11 cellular contexts compared by ENCODE assay signal in genomic region chr2:9230051-9230802, GRCh38. TPM values are rescaled to one million over a fixed set of nuclear protein-coding genes. Genes with fewer than 3 reads are reported as not detected.
DNase-seq lines count a peak whose midpoint lies in the region; ATAC-seq and TF ChIP-seq lines count a peak whose summit lies in the region.
"Had no signal": no experiment of that assay in that cellular context is flagged by ENCODE, and none has a peak within 500 bp of the region (broad histone marks: within the 10 kb centered on the region; RNA-seq: fewer than 3 reads in every experiment).

No MANE protein-coding gene starts in this region.

- H3K4me1 ChIP-seq in BLaER1 treated with 17β-estradiol and CSF1 and Interleukin-3, amounts not matched to agents 10 nM and 100 nM, result peaks cover 97 to 100% (median 100%) of the 10 kb centered on the region in 10 experiments
- peaks cover 41% of the 10 kb centered on the region for H3K4me1 ChIP-seq in adipocyte (ENCODE audit: control insufficient read depth, insufficient read depth, low read length)
- peaks cover 8% of the 10 kb centered on the region for H3K4me1 ChIP-seq in psoas muscle

- no peaks in the 10 kb centered on the region for H3K36me3 Mint-ChIP-seq in activated CD4-positive, alpha-beta T cell treated with anti-CD3 and anti-CD28 coated beads, Interleukin-2, amount 10 ng/mL, durations not matched to agents 7 days and 5 days (ENCODE audit: low read depth)
- H3K36me3 Mint-ChIP-seq: CD4-positive, alpha-beta memory T cell had no signal

- intact Hi-C loops in psoas muscle (cut with DNase I), result no loop called here

- peaks cover 43 to 100% (median 77%) of the 10 kb centered on the region in 11 experiments for H4K20me1 ChIP-seq in BLaER1 treated with 17β-estradiol and CSF1 and Interleukin-3, amounts not matched to agents 10 nM and 100 nM

- H3K9me3 Mint-ChIP-seq in activated CD4-positive, alpha-beta T cell treated with anti-CD3 and anti-CD28 coated beads, Interleukin-2, amount 10 ng/mL, durations not matched to agents 7 days and 5 days, result no peaks in the 10 kb centered on the region
- H3K9me3 Mint-ChIP-seq: CD4-positive, alpha-beta memory T cell; T-helper 1 cell treated with Interleukin-12 subunit alpha and Interleukin-12 subunit beta and Interleukin-4 antibody, amounts not matched to agents 30 μg/mL and 1 μg/mL, for 36 hours had no signal

- no peak for TF ChIP-seq CTCF in psoas muscle (IDR thresholded peaks at IDR 0.05)

- H3K9me3 ChIP-seq in BLaER1 treated with 17β-estradiol and CSF1 and Interleukin-3, amounts not matched to agents 10 nM and 100 nM (replicated peaks in 1 of 11), result no peaks in the 10 kb centered on the region
- H3K9me3 ChIP-seq in adipocyte (ENCODE audit: control insufficient read depth, low read length), result no peaks in the 10 kb centered on the region
- H3K9me3 ChIP-seq in psoas muscle, result no peaks in the 10 kb centered on the region

- CTCF ChIA-PET in activated CD4-positive, alpha-beta T cell treated with anti-CD3 and anti-CD28 coated beads, Interleukin-2, amount 10 ng/mL, durations not matched to agents 7 days and 5 days (lab: Charles Lee), result no interaction called here

- H3K4me1 Mint-ChIP-seq in activated CD4-positive, alpha-beta T cell treated with anti-CD3 and anti-CD28 coated beads, Interleukin-2, amount 10 ng/mL, durations not matched to agents 7 days and 5 days, result no peaks in the 10 kb centered on the region
- H3K4me1 Mint-ChIP-seq: CD4-positive, alpha-beta memory T cell had no signal

- peak overlapping the region in 5 of 11 experiments; percentile 8 to 78 (median 37); a peak in 5 of 22 replicates for H3K27ac ChIP-seq in BLaER1 treated with 17β-estradiol and CSF1 and Interleukin-3, amounts not matched to agents 10 nM and 100 nM
- H3K27ac ChIP-seq in psoas muscle, result no peak overlapping the region

- peaks cover 0 to 16% (median 5%) of the 10 kb centered on the region in 11 experiments; a peak in 4 of 22 replicates for H3K36me3 ChIP-seq in BLaER1 treated with 17β-estradiol and CSF1 and Interleukin-3, amounts not matched to agents 10 nM and 100 nM
- H3K36me3 ChIP-seq in adipocyte (ENCODE audit: control insufficient read depth, insufficient read depth, low read length, severe bottlenecking) (no peaks in the 10 kb centered on the region), psoas muscle (ENCODE audit: insufficient read depth in 1 of 2, low read depth in 1 of 2) (no peaks in the 10 kb centered on the region)

- peak overlapping the region; percentile 77 to 95 (median 88) for H3K4me2 ChIP-seq in BLaER1 treated with 17β-estradiol and CSF1 and Interleukin-3, amounts not matched to agents 10 nM and 100 nM

- peaks cover 15% of the 10 kb centered on the region for H3K27me3 Mint-ChIP-seq in activated CD4-positive, alpha-beta T cell treated with anti-CD3 and anti-CD28 coated beads, Interleukin-2, amount 10 ng/mL, durations not matched to agents 7 days and 5 days

- H3K4me3 ChIP-seq in BLaER1 treated with 17β-estradiol and CSF1 and Interleukin-3, amounts not matched to agents 10 nM and 100 nM, result peak overlapping the region in 3 of 10 experiments; percentile 24 to 42 (median 31); a peak in 4 of 20 replicates
- H3K4me3 ChIP-seq in adipocyte (ENCODE audit: low read length) (no peak overlapping the region), psoas muscle (no peak overlapping the region)

- peak overlapping the region in 8 of 11 experiments; percentile 12 to 58 (median 40); a peak in 14 of 22 replicates for H3K9ac ChIP-seq in BLaER1 treated with 17β-estradiol and CSF1 and Interleukin-3, amounts not matched to agents 10 nM and 100 nM
- peak overlapping the region; percentile 27 for H3K9ac ChIP-seq in adipocyte (ENCODE audit: low read length)

- peaks cover 0 to 18% (median 0%) of the 10 kb centered on the region in 11 experiments; a peak in 4 of 22 replicates for H3K27me3 ChIP-seq in BLaER1 treated with 17β-estradiol and CSF1 and Interleukin-3, amounts not matched to agents 10 nM and 100 nM
- H3K27me3 ChIP-seq in adipocyte (replicated peaks; ENCODE audit: control insufficient read depth, insufficient read depth, low read length), result no peaks in the 10 kb centered on the region
- peaks cover 0 to 2% (median 0%) of the 10 kb centered on the region in 3 donors for H3K27me3 ChIP-seq in psoas muscle (ENCODE audit: insufficient read depth in 3 of 3, low read length in 2 of 3)

- ATAC-seq in psoas muscle (peak in 3 of 4 donors; percentile 8 to 51 (median 19)), GM18858 (IDR thresholded peaks at IDR 0.05; ENCODE audit: unreplicated experiment) (no peak)

- DNase-seq in adipocyte (ENCODE audit: low read depth) (no peak), fibroblast of the conjunctiva (ENCODE audit: low read depth) (peak; percentile 34), psoas muscle (peak; percentile 51 to 74), DMS114 treated with DMSO at 0.1 percent for 48 hours (lab: John Stamatoyannopoulos, UW; ENCODE audit: unreplicated experiment) (no peak)
- no peak for DNase-seq in activated CD4-positive, alpha-beta T cell treated with anti-CD3 and anti-CD28 coated beads, Interleukin-2, amount 10 ng/mL, durations not matched to agents 7 days and 5 days
- DNase-seq in activated CD4-positive, alpha-beta T cell treated with anti-CD3 and anti-CD28 coated beads, Interleukin-2, amount 50 U/mL, for 48 hours, result no peak
- DNase-seq: CD4-positive, alpha-beta memory T cell; NCI-H1092 treated with DMSO at 0.1 percent for 48 hours had no signal

- no peak overlapping the region for H3K27ac Mint-ChIP-seq in activated CD4-positive, alpha-beta T cell treated with anti-CD3 and anti-CD28 coated beads, Interleukin-2, amount 10 ng/mL, durations not matched to agents 7 days and 5 days
- H3K27ac Mint-ChIP-seq: CD4-positive, alpha-beta memory T cell; T-helper 1 cell treated with Interleukin-12 subunit alpha and Interleukin-12 subunit beta and Interleukin-4 antibody, amounts not matched to agents 30 μg/mL and 1 μg/mL, for 36 hours had no signal

- WGBS in psoas muscle, 3 donors, result 51 to 62% (median 61%) methylated on average over 9 of the region's 9 CpGs

- POLR2A ChIA-PET in activated CD4-positive, alpha-beta T cell treated with anti-CD3 and anti-CD28 coated beads, Interleukin-2, amount 10 ng/mL, durations not matched to agents 7 days and 5 days (lab: Charles Lee), result no interaction called here

- no peak overlapping the region for H3K4me3 Mint-ChIP-seq in activated CD4-positive, alpha-beta T cell treated with anti-CD3 and anti-CD28 coated beads, Interleukin-2, amount 10 ng/mL, durations not matched to agents 7 days and 5 days
- H3K4me3 Mint-ChIP-seq: CD4-positive, alpha-beta memory T cell; T-helper 1 cell treated with Interleukin-12 subunit alpha and Interleukin-12 subunit beta and Interleukin-4 antibody, amounts not matched to agents 30 μg/mL and 1 μg/mL, for 36 hours had no signal

RNA-seq across cellular contexts. Expression of gene ASAP2, which starts 23.6 kb away (rescaled TPM):
- total RNA-seq in psoas muscle, result 1 to 10 TPM; 2.5 to 9.0 (median 4.1) TPM
- 1 to 10 TPM; 1.6 to 3.3 (median 2.0) TPM for polyA plus RNA-seq in psoas muscle
- total RNA-seq in activated CD4-positive, alpha-beta T cell treated with anti-CD3 and anti-CD28 coated beads, Interleukin-2, amount 10 ng/mL, durations not matched to agents 7 days and 5 days, result under 1 TPM; 0.17 to 0.25 TPM
- total RNA-seq: CD4-positive, alpha-beta memory T cell had no signal
- polyA plus RNA-seq: CD4-positive, alpha-beta memory T cell had no signal

Comparison
In these comparisons a context has a peak if more than half of its experiments do, and no peak if none do; other contexts are left out.
1. DNase-seq: peak in fibroblast of the conjunctiva (single experiment) and psoas muscle (2 of 2); none in adipocyte (single experiment), activated CD4-positive, alpha-beta T cell treated with anti-CD3 and anti-CD28 coated beads, Interleukin-2, amount 10 ng/mL, durations not matched to agents 7 days and 5 days (single experiment), DMS114 treated with DMSO at 0.1 percent for 48 hours (single experiment) and activated CD4-positive, alpha-beta T cell treated with anti-CD3 and anti-CD28 coated beads, Interleukin-2, amount 50 U/mL, for 48 hours (0 of 2).